Comparison of ENCODE assay signal across 9 cellular contexts in the genomic region with DNA sequence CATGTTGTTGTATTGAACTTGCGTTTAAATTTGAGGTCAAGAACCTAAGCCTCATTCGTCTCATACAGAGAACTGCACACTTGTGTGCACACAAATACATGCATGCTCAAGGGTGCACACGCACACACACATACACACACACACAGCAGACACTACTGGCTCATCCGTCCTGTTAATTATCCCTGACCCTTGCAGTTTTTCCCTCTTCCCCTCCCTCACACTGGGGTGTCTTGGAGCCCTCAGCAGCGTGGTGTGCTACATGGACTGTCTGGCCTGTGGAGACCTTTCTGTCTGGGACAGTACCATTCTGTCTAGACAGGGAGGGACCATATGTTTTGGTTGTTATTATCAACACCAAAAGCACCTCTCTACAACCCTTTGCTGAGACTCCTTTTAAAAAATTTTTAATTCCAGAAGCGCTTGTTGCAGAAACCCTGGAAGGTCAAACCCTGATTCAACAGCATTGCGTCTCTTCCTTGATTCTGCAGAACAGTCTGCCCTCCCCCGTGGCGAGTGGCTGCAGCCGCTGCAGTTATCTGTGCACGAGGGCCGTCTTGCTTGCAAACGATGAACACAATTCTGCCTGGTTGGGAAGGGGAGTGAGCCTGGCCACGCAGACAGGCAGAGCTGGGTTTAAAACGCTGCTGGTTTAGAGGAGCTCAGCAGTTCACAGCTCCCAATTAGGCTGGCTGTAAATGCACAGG.
DNase-seq lines count a peak whose midpoint lies in the region; ATAC-seq and TF ChIP-seq lines count a peak whose summit lies in the region.
"Had no signal": no experiment of that assay in that cellular context is flagged by ENCODE, and none has a peak within 500 bp of the region (broad histone marks: within the 10 kb centered on the region; RNA-seq: fewer than 3 reads in every experiment).

No MANE protein-coding gene starts in this region.

- H3K27ac ChIP-seq in caudate nucleus (ENCODE audit: low read depth, low read length), result no peak overlapping the region
- no peak overlapping the region for H3K27ac ChIP-seq in lung (ENCODE audit: low read depth in 1 of 2, low read length in 1 of 2)
- H3K27ac ChIP-seq in OCI-LY7 (ENCODE audit: low read depth, low read length, poor library complexity, severe bottlenecking), result no peak overlapping the region

- intact Hi-C loops in OCI-LY7 (cut with micrococcal nuclease; ENCODE audit: unreplicated experiment), result no loop called here

- H3K27me3 ChIP-seq in lung (ENCODE audit: control insufficient read depth, insufficient read depth), result no peaks in the 10 kb centered on the region

- WGBS in lung, 2 donors, result 28 to 30% methylated on average over 15 of the region's 15 CpGs

- POLR2A ChIA-PET in OCI-LY7 (lab: Charles Lee), result interaction anchor here (0.5 kb wide), 1 partner anchor 1247 kb away, joined by 3 read pairs; no protein-coding TSS in a partner anchor
- POLR2A ChIA-PET in activated CD8-positive, alpha-beta T cell treated with anti-CD3 and anti-CD28 coated beads, Interleukin-2, amount 10 ng/mL, durations not matched to agents 7 days and 5 days (lab: Charles Lee), result no interaction called here

- no peak overlapping the region for H3K27ac Mint-ChIP-seq in activated T-helper 17 cell treated with anti-CD3 and anti-CD28 coated beads, Interleukin-2, amount 50 U/mL, for 72 hours
- no peak overlapping the region for H3K27ac Mint-ChIP-seq in activated CD8-positive, alpha-beta T cell treated with anti-CD3 and anti-CD28 coated beads, Interleukin-2, amount 10 ng/mL, durations not matched to agents 7 days and 5 days
- no peak overlapping the region for H3K27ac Mint-ChIP-seq in T-helper 17 cell
- H3K27ac Mint-ChIP-seq: activated naive CD8-positive, alpha-beta T cell treated with anti-CD3 and anti-CD28 coated beads, Interleukin-2, amount 10 ng/mL, durations not matched to agents 7 days and 5 days had no signal

- no peak overlapping the region for H3K4me2 ChIP-seq in OCI-LY7 (ENCODE audit: low read length)

- H3K9me3 Mint-ChIP-seq in activated T-helper 17 cell treated with anti-CD3 and anti-CD28 coated beads, Interleukin-2, amount 50 U/mL, for 72 hours, result no peaks in the 10 kb centered on the region
- H3K9me3 Mint-ChIP-seq in activated CD8-positive, alpha-beta T cell treated with anti-CD3 and anti-CD28 coated beads, Interleukin-2, amount 10 ng/mL, durations not matched to agents 7 days and 5 days (ENCODE audit: insufficient read depth), result no peaks in the 10 kb centered on the region
- H3K9me3 Mint-ChIP-seq: activated naive CD8-positive, alpha-beta T cell treated with anti-CD3 and anti-CD28 coated beads, Interleukin-2, amount 10 ng/mL, durations not matched to agents 7 days and 5 days had no signal

- H3K4me3 ChIP-seq in lung, result no peak overlapping the region
- no peak overlapping the region for H3K4me3 ChIP-seq in OCI-LY7 (ENCODE audit: low read depth, low read length, poor library complexity, severe bottlenecking)

- H3K4me3 Mint-ChIP-seq in activated T-helper 17 cell treated with anti-CD3 and anti-CD28 coated beads, Interleukin-2, amount 50 U/mL, for 72 hours, result no peak overlapping the region
- no peak overlapping the region for H3K4me3 Mint-ChIP-seq in activated CD8-positive, alpha-beta T cell treated with anti-CD3 and anti-CD28 coated beads, Interleukin-2, amount 10 ng/mL, durations not matched to agents 7 days and 5 days
- H3K4me3 Mint-ChIP-seq in T-helper 17 cell, result no peak overlapping the region
- H3K4me3 Mint-ChIP-seq: activated naive CD8-positive, alpha-beta T cell treated with anti-CD3 and anti-CD28 coated beads, Interleukin-2, amount 10 ng/mL, durations not matched to agents 7 days and 5 days had no signal

- H3K4me1 ChIP-seq in lung (ENCODE audit: control insufficient read depth in 2 of 2, insufficient read depth in 2 of 2, low read length in 2 of 2) (peaks cover 2 to 3% of the 10 kb centered on the region in 2 donors), OCI-LY7 (ENCODE audit: insufficient read depth, low read length, poor library complexity, severe bottlenecking) (no peaks in the 10 kb centered on the region)

- H3K4me1 Mint-ChIP-seq in activated T-helper 17 cell treated with anti-CD3 and anti-CD28 coated beads, Interleukin-2, amount 50 U/mL, for 72 hours, result no peaks in the 10 kb centered on the region
- no peaks in the 10 kb centered on the region for H3K4me1 Mint-ChIP-seq in activated CD8-positive, alpha-beta T cell treated with anti-CD3 and anti-CD28 coated beads, Interleukin-2, amount 10 ng/mL, durations not matched to agents 7 days and 5 days (ENCODE audit: low read depth)
- H3K4me1 Mint-ChIP-seq in T-helper 17 cell, result no peaks in the 10 kb centered on the region
- H3K4me1 Mint-ChIP-seq: activated naive CD8-positive, alpha-beta T cell treated with anti-CD3 and anti-CD28 coated beads, Interleukin-2, amount 10 ng/mL, durations not matched to agents 7 days and 5 days had no signal

- H3K36me3 Mint-ChIP-seq in activated T-helper 17 cell treated with anti-CD3 and anti-CD28 coated beads, Interleukin-2, amount 50 U/mL, for 72 hours (ENCODE audit: low read depth), result no peaks in the 10 kb centered on the region
- H3K36me3 Mint-ChIP-seq in activated CD8-positive, alpha-beta T cell treated with anti-CD3 and anti-CD28 coated beads, Interleukin-2, amount 10 ng/mL, durations not matched to agents 7 days and 5 days (ENCODE audit: low read depth), result no peaks in the 10 kb centered on the region
- H3K36me3 Mint-ChIP-seq in T-helper 17 cell (ENCODE audit: low read depth), result peaks cover 3% of the 10 kb centered on the region
- H3K36me3 Mint-ChIP-seq: activated naive CD8-positive, alpha-beta T cell treated with anti-CD3 and anti-CD28 coated beads, Interleukin-2, amount 10 ng/mL, durations not matched to agents 7 days and 5 days had no signal

- no peaks in the 10 kb centered on the region for H3K79me2 ChIP-seq in OCI-LY7 (ENCODE audit: insufficient read depth, low read depth, low read length)

- H3K9me2 ChIP-seq in OCI-LY7 (ENCODE audit: insufficient read depth, low read length), result no peaks in the 10 kb centered on the region

- BruUV-seq in OCI-LY7 (replicated peaks; lab: Mats Ljungman, UMichigan), result no TSS peak

- CTCF ChIA-PET in OCI-LY7 (lab: Charles Lee; ENCODE audit: unreplicated experiment), result no interaction called here
- CTCF ChIA-PET in activated CD8-positive, alpha-beta T cell treated with anti-CD3 and anti-CD28 coated beads, Interleukin-2, amount 10 ng/mL, durations not matched to agents 7 days and 5 days (lab: Charles Lee), result interaction anchor here (0.7 kb wide), 1 partner anchor 1110 kb away, joined by 3 read pairs; no protein-coding TSS in a partner anchor

- no peaks in the 10 kb centered on the region for H3K36me3 ChIP-seq in lung (ENCODE audit: control insufficient read depth in 2 of 2, insufficient read depth in 2 of 2, low read length in 2 of 2)
- no peaks in the 10 kb centered on the region for H3K36me3 ChIP-seq in OCI-LY7 (ENCODE audit: insufficient read depth, low read length)

- H3K9me3 ChIP-seq in lung (ENCODE audit: control insufficient read depth in 2 of 2, insufficient read depth in 1 of 2, low read length in 1 of 2), result no peaks in the 10 kb centered on the region
- no peaks in the 10 kb centered on the region for H3K9me3 ChIP-seq in OCI-LY7 (ENCODE audit: low read length)
- H3K9me3 ChIP-seq in T-helper 17 cell (ENCODE audit: control insufficient read depth, low read length, poor library complexity, severe bottlenecking), result no peaks in the 10 kb centered on the region

- TF ChIP-seq CTCF in lung (IDR thresholded peaks at IDR 0.05; ENCODE audit: control extremely low read depth, extremely low read depth), result no peak
- no peak for TF ChIP-seq CTCF in OCI-LY7 (conservative IDR thresholded peaks at IDR 0.05; ENCODE audit: low read length)

- H3K27me3 Mint-ChIP-seq in activated T-helper 17 cell treated with anti-CD3 and anti-CD28 coated beads, Interleukin-2, amount 50 U/mL, for 72 hours, result peaks cover 18% of the 10 kb centered on the region
- H3K27me3 Mint-ChIP-seq in activated CD8-positive, alpha-beta T cell treated with anti-CD3 and anti-CD28 coated beads, Interleukin-2, amount 10 ng/mL, durations not matched to agents 7 days and 5 days (ENCODE audit: low read depth), result peaks cover 3% of the 10 kb centered on the region
- H3K27me3 Mint-ChIP-seq in T-helper 17 cell, result peaks cover 13% of the 10 kb centered on the region

- ATAC-seq in lung (ENCODE audit: insufficient read depth, low FRiP score), result peak; percentile 48
- ATAC-seq in activated T-helper 17 cell treated with anti-CD3 and anti-CD28 coated beads, Interleukin-2, amount 50 U/mL, for 72 hours (replicated peaks), result no peak
- no peak for ATAC-seq in activated CD8-positive, alpha-beta T cell treated with anti-CD3 and anti-CD28 coated beads, Interleukin-2, amount 10 ng/mL, durations not matched to agents 7 days and 5 days
- no peak for ATAC-seq in T-helper 17 cell

- H4K20me1 ChIP-seq in OCI-LY7 (ENCODE audit: insufficient read depth, low read length), result no peaks in the 10 kb centered on the region

- H2AFZ ChIP-seq in OCI-LY7 (ENCODE audit: low read length), result no peak overlapping the region

- DNase-seq in Daoy (ENCODE audit: low read depth) (peak; percentile 31), NCI-H345 treated with DMSO at 0.1 percent for 48 hours (lab: John Stamatoyannopoulos, UW; ENCODE audit: unreplicated experiment) (peak; percentile 70), caudate nucleus (lab: John Stamatoyannopoulos, UW) (peak in 37 of 61 donors; percentile 1 to 47 (median 15)), lung (ENCODE audit: low spot score) (no peak), OCI-LY7 (ENCODE audit: low spot score) (no peak), T-helper 17 cell (no peak)
- DNase-seq in activated CD8-positive, alpha-beta T cell treated with anti-CD3 and anti-CD28 coated beads, Interleukin-2, amount 10 ng/mL, durations not matched to agents 7 days and 5 days, result no peak
- DNase-seq: activated naive CD8-positive, alpha-beta T cell treated with anti-CD3 and anti-CD28 coated beads, Interleukin-2, amount 10 ng/mL, durations not matched to agents 7 days and 5 days had no signal

Comparison
In these comparisons a context has a peak if more than half of its experiments do, and no peak if none do; other contexts are left out.
1. DNase-seq: peak in Daoy (single experiment), NCI-H345 treated with DMSO at 0.1 percent for 48 hours (single experiment) and caudate nucleus (37 of 61); none in lung (single experiment), OCI-LY7 (single experiment), activated CD8-positive, alpha-beta T cell treated with anti-CD3 and anti-CD28 coated beads, Interleukin-2, amount 10 ng/mL, durations not matched to agents 7 days and 5 days (single experiment) and T-helper 17 cell (0 of 3).